Comparison of ENCODE assay signal across 8 cellular contexts in the genomic region with DNA sequence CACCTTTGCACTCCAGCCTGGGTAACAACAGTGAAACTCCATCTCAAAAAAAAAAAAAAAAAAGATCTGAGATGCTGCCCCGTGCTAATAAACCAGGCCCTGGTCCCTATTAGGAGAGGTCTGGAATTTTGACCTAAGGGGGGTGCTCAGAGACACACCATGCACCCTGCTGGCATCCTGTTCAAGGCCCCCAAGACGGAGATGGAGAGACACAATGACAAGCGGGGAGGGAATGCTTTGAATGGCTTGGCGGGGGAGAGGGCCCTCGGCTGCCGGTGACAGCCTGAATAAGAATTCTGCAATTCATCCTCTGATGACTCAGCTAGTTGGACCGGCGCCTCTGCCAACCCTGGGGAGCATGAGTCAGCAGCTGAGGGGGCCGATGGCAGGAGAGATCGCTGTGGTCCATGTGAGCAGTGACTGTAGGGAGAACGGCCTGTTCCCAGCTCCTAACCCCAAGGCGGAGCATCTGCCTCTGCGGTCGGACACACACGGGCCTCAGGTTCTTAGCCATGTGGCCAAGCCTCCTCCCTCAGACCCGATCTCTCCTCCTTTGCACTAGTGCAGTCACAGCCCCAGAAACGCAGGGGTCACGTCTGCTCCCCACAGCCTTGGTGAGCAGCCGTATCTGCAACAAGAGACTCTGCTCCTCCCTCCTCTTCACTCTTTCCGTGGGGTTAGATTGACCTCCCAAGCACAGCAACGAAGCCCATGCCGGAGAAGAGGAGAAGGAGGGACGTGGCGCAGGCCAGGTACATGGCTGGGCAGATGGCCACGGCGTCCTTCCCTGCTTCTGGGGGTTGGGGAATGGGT. TPM values are rescaled to one million over a fixed set of nuclear protein-coding genes. Genes with fewer than 3 reads are reported as not detected.
A peak's percentile ranks its signal among the peaks of the same experiment; 100 is the strongest.
DNase-seq lines count a peak whose midpoint lies in the region; ATAC-seq, FAIRE-seq and TF ChIP-seq lines count a peak whose summit lies in the region.

No MANE protein-coding gene starts in this region.

- in situ Hi-C loops in Panc1 (cut with HindIII; ENCODE audit: low pct_unique_long_range_greater_than_20kb, low sequenced_read_pairs), result no loop called here
- in situ Hi-C loops in transverse colon (cut with MboI; ENCODE audit: low pct_ligation_motif_present in 1 of 4, low pct_unique_long_range_greater_than_20kb in 1 of 4, low sequenced_read_pairs in 3 of 4), result loop anchor here in 1 of 4 donors (5.0 kb wide), 1 partner anchor 37 kb away; no protein-coding TSS in a partner anchor

- H3K4me3 ChIP-seq in Panc1 (ENCODE audit: low read depth in 2 of 2, low read length in 2 of 2), result peak overlapping the region; percentile 16 to 43
- H3K4me3 ChIP-seq in pancreas, result no peak overlapping the region
- H3K4me3 ChIP-seq in transverse colon, result no peak overlapping the region

- no peaks in the 10 kb centered on the region for H3K36me3 ChIP-seq in Panc1 (ENCODE audit: control insufficient read depth, insufficient read depth, low read length)
- H3K36me3 ChIP-seq in pancreas, result no peaks in the 10 kb centered on the region
- H3K36me3 ChIP-seq in transverse colon, result no peaks in the 10 kb centered on the region

- POLR2A ChIA-PET in Panc1 (lab: Charles Lee), result interaction anchor here (0.6 to 1.4 kb wide), 4 partner anchors 17 to 374 kb away, joined by 4 to 15 read pairs (median 5); no protein-coding TSS in a partner anchor

- no peak for FAIRE-seq in H54 (lab: Jason Lieb, UNC)
- FAIRE-seq in pancreas (lab: Jason Lieb, UNC), result no peak

- H3K27me3 ChIP-seq in Panc1 (ENCODE audit: control insufficient read depth, insufficient read depth, low read length) (no peaks in the 10 kb centered on the region), pancreas (no peaks in the 10 kb centered on the region), transverse colon (no peaks in the 10 kb centered on the region)

- H3K9me3 ChIP-seq in Panc1 (ENCODE audit: control insufficient read depth, insufficient read depth, low read depth, low read length) (no peaks in the 10 kb centered on the region), pancreas (no peaks in the 10 kb centered on the region), transverse colon (no peaks in the 10 kb centered on the region)

- peak; percentile 86 for DNase-seq in H54 (ENCODE audit: insufficient read length, low spot score)
- peak; percentile 98 for DNase-seq in Panc1 (ENCODE audit: low read depth, low spot score)
- DNase-seq in Right ventricle myocardium superior, result peak; percentile 95
- peak; percentile 77 to 90 (median 85) for DNase-seq in pancreas
- DNase-seq in transverse colon, result peak; percentile 85
- DNase-seq in effector CD8-positive, alpha-beta T cell (lab: John Stamatoyannopoulos, UW), result no peak

- H3K27ac ChIP-seq in 22Rv1 (peak overlapping the region; percentile 48), Panc1 (ENCODE audit: low read length) (peak overlapping the region; percentile 97), pancreas (no peak overlapping the region), transverse colon (peak overlapping the region; percentile 51 to 79 (median 71))

- WGBS in pancreas, 2 donors, result 24 to 27% methylated on average over 26 of the region's 26 CpGs
- WGBS in transverse colon (ENCODE audit: low coverage in 1 of 2), 2 donors, result 41 to 61% methylated on average over 8 to 24 of the region's 26 CpGs

- peak overlapping the region; percentile 79 for H3K27ac Mint-ChIP-seq in activated naive CD8-positive, alpha-beta T cell

- peak; percentile 92 for ATAC-seq in Panc1
- peak; percentile 93 for ATAC-seq in Right ventricle myocardium superior (ENCODE audit: poor library complexity)
- peak; percentile 87 to 96 (median 94) for ATAC-seq in pancreas

- peaks cover 13% of the 10 kb centered on the region for H3K27me3 Mint-ChIP-seq in activated naive CD8-positive, alpha-beta T cell

- CTCF ChIA-PET in Panc1 (lab: Charles Lee), result interaction anchor here (2.0 kb wide), 1 partner anchor 44 kb away, joined by 8 read pairs; no protein-coding TSS in a partner anchor

- no peaks in the 10 kb centered on the region for H3K36me3 Mint-ChIP-seq in activated naive CD8-positive, alpha-beta T cell

- TF ChIP-seq POLR2A in H54 (IDR thresholded peaks at IDR 0.05; ENCODE audit: low read depth, low read length), result peak; percentile 45; the same call in 1 of the 2 replicates
- peak; percentile 10 for TF ChIP-seq POLR2A in transverse colon (IDR thresholded peaks at IDR 0.05)

- TF ChIP-seq CTCF in 22Rv1 (IDR thresholded peaks at IDR 0.05) (no peak), Panc1 (IDR thresholded peaks at IDR 0.05) (no peak), pancreas (IDR thresholded peaks at IDR 0.05) (no peak), transverse colon (IDR thresholded peaks at IDR 0.05) (no peak)

- peaks cover 24% of the 10 kb centered on the region for H3K4me1 Mint-ChIP-seq in activated naive CD8-positive, alpha-beta T cell (ENCODE audit: low read depth)

- no peak overlapping the region for H3K4me3 Mint-ChIP-seq in activated naive CD8-positive, alpha-beta T cell

- no TSS peak for BruUV-seq in Panc1 (replicated peaks; lab: Mats Ljungman, UMichigan)

- no peaks in the 10 kb centered on the region for H3K9me3 Mint-ChIP-seq in activated naive CD8-positive, alpha-beta T cell (ENCODE audit: low read depth)

- H3K4me1 ChIP-seq in Panc1 (ENCODE audit: control insufficient read depth, insufficient read depth, low read length), result peaks cover 63% of the 10 kb centered on the region
- peaks cover 0 to 3% (median 0%) of the 10 kb centered on the region in 3 donors for H3K4me1 ChIP-seq in pancreas
- peaks cover 6 to 19% (median 12%) of the 10 kb centered on the region in 4 donors for H3K4me1 ChIP-seq in transverse colon

- TF ChIP-seq EP300 in transverse colon (IDR thresholded peaks at IDR 0.05; ENCODE audit: low read depth), result peak; percentile 39

- intact Hi-C loops in Panc1 (cut with micrococcal nuclease; ENCODE audit: unreplicated experiment), result no loop called here
- intact Hi-C loops in Right ventricle myocardium superior (cut with DNase I), result no loop called here
- intact Hi-C loops in pancreas (cut with DNase I), result no loop called here
- intact Hi-C loops in transverse colon (cut with DNase I; ENCODE audit: low total_unique reads), result no loop called here

RNA-seq across cellular contexts. Expression of gene TRIM56, which starts 14.9 kb away (rescaled TPM):
- total RNA-seq in Panc1 (2021; ENCODE audit: unreplicated experiment) (37.4 TPM), Right ventricle myocardium superior (16.7 TPM), pancreas (10 to 100 TPM; 13.2 to 26.5 (median 15.9) TPM), transverse colon (10 to 100 TPM; 23.8 to 50.0 (median 35.1) TPM)
- 31.8 TPM for polyA plus RNA-seq in Panc1 (2012; ENCODE audit: insufficient read length)
- polyA plus RNA-seq in pancreas, result 10 to 100 TPM in 1 of 2 donors, 1 to 10 TPM in 1; 7.6 to 10.5 TPM

RNA-seq across cellular contexts. Expression of gene SERPINE1, which starts 26.7 kb away (rescaled TPM):
- total RNA-seq in Panc1 (2021; ENCODE audit: unreplicated experiment) (370 TPM), Right ventricle myocardium superior (1.6 TPM), pancreas (10 to 100 TPM in 1 of 6 donors, 1 to 10 TPM in 4, under 1 TPM in 1; 0.98 to 14.5 (median 3.7) TPM), transverse colon (10 to 100 TPM in 1 of 4 donors, 1 to 10 TPM in 3; 1.3 to 26.2 (median 5.5) TPM)
- polyA plus RNA-seq in Panc1 (2012; ENCODE audit: insufficient read length), result 482 TPM
- 1 to 10 TPM; 1.9 to 5.2 TPM for polyA plus RNA-seq in pancreas

RNA-seq across cellular contexts. Expression of gene AP1S1, which starts 54.1 kb away (rescaled TPM):
- 74.2 TPM for total RNA-seq in Panc1 (2021; ENCODE audit: unreplicated experiment)
- 152 TPM for polyA plus RNA-seq in Panc1 (2012; ENCODE audit: insufficient read length)
- 14.1 TPM for total RNA-seq in Right ventricle myocardium superior
- 10 to 100 TPM; 12.0 to 23.1 (median 15.6) TPM for total RNA-seq in pancreas
- polyA plus RNA-seq in pancreas, result 10 to 100 TPM; 30.4 to 34.7 TPM
- total RNA-seq in transverse colon, result 10 to 100 TPM; 18.3 to 87.3 (median 54.0) TPM

Comparison
In these comparisons a context has a peak if more than half of its experiments do, and no peak if none do; other contexts are left out.
1. H3K27ac ChIP-seq: peak in 22Rv1 (single experiment), Panc1 (single experiment) and transverse colon (4 of 4); none in pancreas (0 of 4).
2. H3K4me3 ChIP-seq: peak in Panc1 (2 of 2); none in pancreas (0 of 4) and transverse colon (0 of 4).
3. RNA of gene SERPINE1, which starts 26.7 kb away (total RNA-seq): 370 TPM in Panc1 (single experiment); 1.3 to 26.2 TPM in transverse colon, 0.98 to 14.5 TPM in pancreas and 1.6 TPM in Right ventricle myocardium superior (single experiment); every median in the first group is over 10 times any median in the second.
4. Peak in every context shown above with its lines, with median percentiles within 50 percentile points of each other: ATAC-seq.